In genomic region chr3:126450744-126451143, GRCh38 we compare ENCODE assay signal across 1 cellular context.
TF ChIP-seq lines count a peak whose summit lies in the region.

No MANE protein-coding gene starts in this region.

TF ChIP-seq in K562, 482 proteins besides CTCF, POLR2A, EP300 and RAD21:
- TF ChIP-seq POLR2G (IDR thresholded peaks at IDR 0.05; ENCODE audit: low read depth, low read length) (peak; percentile 40), SMARCA5 (IDR thresholded peaks at IDR 0.05) (no peak)
